Comparison of ENCODE assay signal across 20 cellular contexts in genomic region chr3:133890972-133891644, GRCh38.
"Had no signal": no experiment of that assay in that cellular context is flagged by ENCODE, and none has a peak within 500 bp of the region (broad histone marks: within the 10 kb centered on the region; RNA-seq: fewer than 3 reads in every experiment).

No MANE protein-coding gene starts in this region.

- H3K9me3 Mint-ChIP-seq: activated CD4-positive, alpha-beta memory T cell treated with anti-CD3 and anti-CD28 coated beads for 36 hours; activated naive CD8-positive, alpha-beta T cell treated with anti-CD3 and anti-CD28 coated beads, Interleukin-2, amount 10 ng/mL, durations not matched to agents 7 days and 5 days; activated T-helper 2 cell treated with anti-CD3 and anti-CD28 coated beads, Interferon-gamma antibody, Interleukin-2, Interleukin-4, amounts not matched to agents 10 μg/mL and 5 μg/mL and 100 μg/mL, durations not matched to agents 14 hours and 24 hours and 36 hours; nephron had no signal

- H3K4me3 Mint-ChIP-seq: activated CD4-positive, alpha-beta memory T cell treated with anti-CD3 and anti-CD28 coated beads for 36 hours; activated naive CD8-positive, alpha-beta T cell treated with anti-CD3 and anti-CD28 coated beads, Interleukin-2, amount 10 ng/mL, durations not matched to agents 7 days and 5 days had no signal

- H3K27ac Mint-ChIP-seq: activated CD4-positive, alpha-beta memory T cell treated with anti-CD3 and anti-CD28 coated beads for 36 hours; activated naive CD8-positive, alpha-beta T cell treated with anti-CD3 and anti-CD28 coated beads, Interleukin-2, amount 10 ng/mL, durations not matched to agents 7 days and 5 days; activated T-helper 2 cell treated with anti-CD3 and anti-CD28 coated beads, Interferon-gamma antibody, Interleukin-2, Interleukin-4, amounts not matched to agents 10 μg/mL and 5 μg/mL and 100 μg/mL, durations not matched to agents 14 hours and 24 hours and 36 hours; nephron had no signal

- H3K36me3 Mint-ChIP-seq: activated CD4-positive, alpha-beta memory T cell treated with anti-CD3 and anti-CD28 coated beads for 36 hours; activated naive CD8-positive, alpha-beta T cell treated with anti-CD3 and anti-CD28 coated beads, Interleukin-2, amount 10 ng/mL, durations not matched to agents 7 days and 5 days had no signal

- DNase-seq: activated CD4-positive, alpha-beta memory T cell treated with anti-CD3 and anti-CD28 coated beads for 36 hours; activated naive CD4-positive, alpha-beta T cell treated with Interleukin-2 at 50 U/mL for 16 hours; activated naive CD8-positive, alpha-beta T cell treated with anti-CD3 and anti-CD28 coated beads, Interleukin-2, amount 10 ng/mL, durations not matched to agents 7 days and 5 days; activated T-cell treated with anti-CD3 and anti-CD28 coated beads, Interleukin-2, amount 50 U/mL, for 1 hour; body of pancreas; central memory CD4-positive, alpha-beta T cell; dorsolateral prefrontal cortex; foreskin fibroblast; mammary epithelial cell; midbrain; right lobe of liver; small intestine; stimulated activated CD4-positive, alpha-beta T cell treated with anti-CD3 and anti-CD28 coated beads, Interleukin-4, amount 100 ng/mL, for 1 hour; stomach; SW 1271; T-helper 2 cell; upper lobe of left lung had no signal

- ATAC-seq: body of pancreas, left lobe of liver, right lobe of liver had no signal
